In the genomic region with DNA sequence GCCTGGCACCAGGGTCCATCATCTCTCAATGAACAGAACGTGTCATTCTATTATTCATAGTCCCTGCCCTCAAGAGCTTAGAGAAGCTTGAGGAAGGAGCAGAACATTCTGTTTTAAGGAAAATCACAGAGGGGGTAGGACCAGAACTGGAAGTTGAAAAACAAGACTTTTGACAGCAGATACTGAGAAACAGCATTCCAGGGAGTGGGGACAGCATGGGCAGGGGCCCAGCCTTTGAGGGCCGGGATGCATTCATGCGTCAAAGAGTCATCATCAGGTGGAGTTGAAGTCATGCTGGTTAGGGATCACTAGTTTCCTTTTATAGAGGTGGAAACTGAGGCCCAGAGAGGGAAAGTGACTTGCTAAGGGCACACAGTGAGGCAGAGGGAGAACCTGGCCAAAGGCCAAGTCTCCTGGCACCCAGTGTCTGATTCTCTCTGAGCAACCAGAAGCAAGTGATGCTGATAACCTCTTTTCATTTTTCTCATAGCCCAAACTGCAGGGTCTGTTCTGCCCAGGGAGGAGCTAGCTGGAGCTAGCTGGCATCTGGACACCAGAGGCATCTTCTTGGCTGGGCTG, we compare ENCODE assay signal across 7 cellular contexts. TPM values are rescaled to one million over a fixed set of nuclear protein-coding genes. Genes with fewer than 3 reads are reported as not detected.
A peak's percentile ranks its signal among the peaks of the same experiment; 100 is the strongest.
DNase-seq lines count a peak whose midpoint lies in the region; ATAC-seq and TF ChIP-seq lines count a peak whose summit lies in the region.

No MANE protein-coding gene starts in this region.

- peak overlapping the region; percentile 42 for H2BK5ac ChIP-seq in trophoblast cell (ENCODE audit: low read depth, low read length, poor library complexity)

- H4K91ac ChIP-seq in trophoblast cell (ENCODE audit: low read depth, low read length): peak overlapping the region; percentile 63

- no peak for ATAC-seq in effector memory CD8-positive, alpha-beta T cell (replicated peaks)

- H3K79me1 ChIP-seq in trophoblast cell (ENCODE audit: low read length): peaks cover 42% of the 10 kb centered on the region

- H3K4me2 ChIP-seq in Loucy (ENCODE audit: low read depth, low read length, poor library complexity, severe bottlenecking): peak overlapping the region; percentile 97
- H3K4me2 ChIP-seq in trophoblast cell (ENCODE audit: low read length): no peak overlapping the region

- no peak overlapping the region for H2AFZ ChIP-seq in Loucy (ENCODE audit: low read length)
- peak overlapping the region; percentile 33 for H2AFZ ChIP-seq in trophoblast cell (ENCODE audit: insufficient read depth, low read length, poor library complexity)

- H3K27ac Mint-ChIP-seq in CD8-positive, alpha-beta memory T cell: peak overlapping the region; percentile 35 to 95 (median 90)
- H3K27ac Mint-ChIP-seq in effector memory CD8-positive, alpha-beta T cell: peak overlapping the region; percentile 72 to 89

- no peaks in the 10 kb centered on the region for H3K27me3 Mint-ChIP-seq in CD8-positive, alpha-beta memory T cell
- H3K27me3 Mint-ChIP-seq in effector memory CD8-positive, alpha-beta T cell: no peaks in the 10 kb centered on the region

- H3K18ac ChIP-seq in trophoblast cell (ENCODE audit: low read length): peak overlapping the region; percentile 33

- no peaks in the 10 kb centered on the region for H3F3A ChIP-seq in Loucy (ENCODE audit: low read depth)

- peaks cover 8% of the 10 kb centered on the region for H4K20me1 ChIP-seq in Loucy (ENCODE audit: insufficient read depth, low read length, poor library complexity, severe bottlenecking)

- peak overlapping the region; percentile 65 for H3K14ac ChIP-seq in trophoblast cell (ENCODE audit: low read length)

- H3K4me3 ChIP-seq in CD8-positive, alpha-beta memory T cell (ENCODE audit: low read length): no peak overlapping the region
- peak overlapping the region; percentile 96 for H3K4me3 ChIP-seq in Loucy (ENCODE audit: low read length, poor library complexity, severe bottlenecking)
- H3K4me3 ChIP-seq in trophoblast cell (ENCODE audit: low read depth, low read length): no peak overlapping the region

- H3K36me3 ChIP-seq in CD8-positive, alpha-beta memory T cell (ENCODE audit: insufficient read depth, low read length): no peaks in the 10 kb centered on the region
- H3K36me3 ChIP-seq in Loucy (ENCODE audit: insufficient read depth, low read length) (no peaks in the 10 kb centered on the region), trophoblast cell (ENCODE audit: control insufficient read depth in 1 of 2, insufficient read depth in 2 of 2, low read length in 2 of 2) (no peaks in the 10 kb centered on the region)

- no peak for DNase-seq in CD8-positive, alpha-beta memory T cell
- no peak for DNase-seq in effector memory CD8-positive, alpha-beta T cell
- DNase-seq in trophoblast cell (peak; percentile 59 to 73), NOMO-1 treated with DMSO at 0.1 percent for 48 hours (lab: John Stamatoyannopoulos, UW; ENCODE audit: unreplicated experiment) (no peak), midbrain (lab: John Stamatoyannopoulos, UW) (no peak), cortex of kidney (lab: John Stamatoyannopoulos, UW) (no peak)

- peak overlapping the region; percentile 97 for H3K9ac ChIP-seq in Loucy (ENCODE audit: low read depth, low read length, poor library complexity, severe bottlenecking)
- no peak overlapping the region for H3K9ac ChIP-seq in trophoblast cell (ENCODE audit: low read length)

- peak overlapping the region; percentile 18 for H4K8ac ChIP-seq in trophoblast cell (ENCODE audit: low read depth, low read length)

- H3K79me2 ChIP-seq in Loucy (ENCODE audit: insufficient read depth, low read length): peaks cover 30% of the 10 kb centered on the region
- peaks cover 33% of the 10 kb centered on the region for H3K79me2 ChIP-seq in trophoblast cell (ENCODE audit: control insufficient read depth, insufficient read depth, low read length, poor library complexity)

- H3K27ac ChIP-seq in CD8-positive, alpha-beta memory T cell (ENCODE audit: low read depth, low read length): no peak overlapping the region
- H3K27ac ChIP-seq in trophoblast cell (ENCODE audit: low read depth, low read length): no peak overlapping the region

- no CpG with 5 or more reads among the region's 3 CpGs for WGBS in trophoblast cell (ENCODE audit: extremely low coverage, insufficient coverage, insufficient read length)

- H2BK12ac ChIP-seq in trophoblast cell (ENCODE audit: low read length): peak overlapping the region; percentile 90

- peak overlapping the region; percentile 70 for H2BK120ac ChIP-seq in trophoblast cell (ENCODE audit: insufficient read depth, low read length, poor library complexity)

- no peak for TF ChIP-seq CTCF in Loucy (conservative IDR thresholded peaks at IDR 0.05; ENCODE audit: low read length)

- no peaks in the 10 kb centered on the region for H3K9me3 ChIP-seq in CD8-positive, alpha-beta memory T cell (ENCODE audit: low read length)
- H3K9me3 ChIP-seq in Loucy (ENCODE audit: insufficient read depth, low read depth, low read length) (no peaks in the 10 kb centered on the region), trophoblast cell (ENCODE audit: insufficient read depth, low read depth, low read length) (no peaks in the 10 kb centered on the region)

- H3K4me1 ChIP-seq in CD8-positive, alpha-beta memory T cell (ENCODE audit: insufficient read depth, low read length): peaks cover 19% of the 10 kb centered on the region
- H3K4me1 ChIP-seq in Loucy (ENCODE audit: insufficient read depth, low read length, poor library complexity, severe bottlenecking) (peaks cover 54% of the 10 kb centered on the region), trophoblast cell (ENCODE audit: control insufficient read depth in 1 of 2, insufficient read depth in 2 of 2, low read length in 2 of 2) (peaks cover 39 to 40% of the 10 kb centered on the region in 2 experiments)

- CTCF ChIA-PET in CD8-positive, alpha-beta memory T cell (lab: Charles Lee): interaction anchor here (0.6 to 1.0 kb wide), 3 partner anchors 8 to 193 kb away, joined by 3 read pairs; no protein-coding TSS in a partner anchor

- H2AK5ac ChIP-seq in trophoblast cell (ENCODE audit: low read length): peak overlapping the region; percentile 79

- peaks cover 17 to 30% (median 25%) of the 10 kb centered on the region in 3 donors for H3K4me1 Mint-ChIP-seq in CD8-positive, alpha-beta memory T cell
- peaks cover 23% of the 10 kb centered on the region in 2 donors for H3K4me1 Mint-ChIP-seq in effector memory CD8-positive, alpha-beta T cell (ENCODE audit: low read depth in 2 of 2)

- H3K4me3 Mint-ChIP-seq in CD8-positive, alpha-beta memory T cell: peak overlapping the region in 6 of 7 donors; percentile 21 to 90 (median 84)
- peak overlapping the region in 1 of 2 donors; percentile 85 for H3K4me3 Mint-ChIP-seq in effector memory CD8-positive, alpha-beta T cell

- no peak overlapping the region for H4K12ac ChIP-seq in trophoblast cell (ENCODE audit: low read depth, low read length)

- H3K9me3 Mint-ChIP-seq in CD8-positive, alpha-beta memory T cell: no peaks in the 10 kb centered on the region
- H3K9me3 Mint-ChIP-seq in effector memory CD8-positive, alpha-beta T cell: no peaks in the 10 kb centered on the region

- peak overlapping the region; percentile 18 for H3K4ac ChIP-seq in trophoblast cell (ENCODE audit: low read depth, low read length)

- H3K27me3 ChIP-seq in CD8-positive, alpha-beta memory T cell (ENCODE audit: insufficient read depth, low read length, poor library complexity, severe bottlenecking): no peaks in the 10 kb centered on the region
- H3K27me3 ChIP-seq in Loucy (ENCODE audit: insufficient read depth, low read length, poor library complexity, severe bottlenecking) (no peaks in the 10 kb centered on the region), trophoblast cell (ENCODE audit: insufficient read depth, low read length) (no peaks in the 10 kb centered on the region)

- POLR2A ChIA-PET in CD8-positive, alpha-beta memory T cell (lab: Charles Lee): interaction anchor here (0.6 kb wide), 1 partner anchor 177 kb away, joined by 8 read pairs; no protein-coding TSS in a partner anchor

- H3K36me3 Mint-ChIP-seq in CD8-positive, alpha-beta memory T cell: no peaks in the 10 kb centered on the region
- no peaks in the 10 kb centered on the region for H3K36me3 Mint-ChIP-seq in effector memory CD8-positive, alpha-beta T cell (ENCODE audit: insufficient read depth)

- H3K9me2 ChIP-seq in Loucy (replicated peaks; ENCODE audit: low read depth, low read length): no peaks in the 10 kb centered on the region

- no peak overlapping the region for H3K23ac ChIP-seq in trophoblast cell (ENCODE audit: low read length)

RNA-seq across cellular contexts. Expression of gene STXBP1, which starts 41.5 kb away (rescaled TPM):
- 10 to 100 TPM; 14.5 to 15.2 TPM for total RNA-seq in CD8-positive, alpha-beta memory T cell
- 8.2 TPM for polyA plus RNA-seq in CD8-positive, alpha-beta memory T cell
- 79.8 and 92.5 TPM in 2 replicates for polyA plus RNA-seq in trophoblast cell (2013)

Comparison
In these comparisons a context has a peak if more than half of its experiments do, and no peak if none do; other contexts are left out.
1. DNase-seq: peak in trophoblast cell (2 of 2); none in CD8-positive, alpha-beta memory T cell (0 of 5), effector memory CD8-positive, alpha-beta T cell (0 of 3), NOMO-1 treated with DMSO at 0.1 percent for 48 hours (single experiment), midbrain (single experiment) and cortex of kidney (single experiment).